Comparison of ENCODE assay signal across 22 cellular contexts in the genomic region with DNA sequence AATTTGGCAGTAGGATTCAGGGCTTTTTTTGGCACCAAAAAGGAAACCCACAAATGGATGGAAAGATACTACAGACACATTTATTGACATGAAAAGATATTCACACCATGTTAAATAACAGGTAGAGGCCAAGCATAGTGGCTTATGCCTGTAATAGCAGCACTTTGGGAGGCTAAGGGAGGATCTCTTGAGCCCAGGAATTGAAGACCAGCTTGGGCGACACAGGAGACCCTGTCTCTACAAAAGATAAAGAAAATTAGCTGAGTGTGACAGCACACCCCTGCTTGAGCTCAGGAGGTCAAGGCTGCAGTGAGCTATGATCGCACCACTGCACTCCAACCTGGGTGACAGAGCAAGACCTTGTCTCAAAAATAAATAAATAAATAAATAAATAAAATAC.
DNase-seq lines count a peak whose midpoint lies in the region; ATAC-seq, FAIRE-seq and TF ChIP-seq lines count a peak whose summit lies in the region.
"Had no signal": no experiment of that assay in that cellular context is flagged by ENCODE, and none has a peak within 500 bp of the region (broad histone marks: within the 10 kb centered on the region; RNA-seq: fewer than 3 reads in every experiment).

No MANE protein-coding gene starts in this region.

- H3K27me3 ChIP-seq in BLaER1, result no peaks in the 10 kb centered on the region
- H3K27me3 ChIP-seq: BE2C, MG63 had no signal

- no peaks in the 10 kb centered on the region for H3K9me2 ChIP-seq in OCI-LY7 (ENCODE audit: insufficient read depth, low read length)
- H3K9me2 ChIP-seq: SK-N-SH had no signal

- CTCF ChIA-PET in OCI-LY7 (lab: Charles Lee; ENCODE audit: unreplicated experiment), result no interaction called here

- H3K4me2 ChIP-seq in BLaER1 (peak overlapping the region; percentile 78), OCI-LY7 (ENCODE audit: low read length) (peak overlapping the region; percentile 91)
- H3K4me2 ChIP-seq: A549, SK-N-SH had no signal

- H3K9me3 ChIP-seq in BLaER1, result no peaks in the 10 kb centered on the region
- no peaks in the 10 kb centered on the region for H3K9me3 ChIP-seq in OCI-LY7 (ENCODE audit: low read length)
- H3K9me3 ChIP-seq: A549, BE2C, Caco-2, MG63, SK-N-SH had no signal

- peaks cover 76% of the 10 kb centered on the region for H3K4me1 ChIP-seq in BLaER1
- peaks cover 66% of the 10 kb centered on the region for H3K4me1 ChIP-seq in OCI-LY7 (ENCODE audit: insufficient read depth, low read length, poor library complexity, severe bottlenecking)
- H3K4me1 ChIP-seq: A549, BE2C, Caco-2 had no signal

- 0 out of 2 replicates have a peak, but pooled peaks have one; percentile 15 for TF ChIP-seq CTCF in OCI-LY7 (conservative IDR thresholded peaks at IDR 0.05; ENCODE audit: low read length)

- H2AFZ ChIP-seq in OCI-LY7 (ENCODE audit: low read length), result no peak overlapping the region

- no peak overlapping the region; the same call in 1 of the 2 replicates for H3K4me3 ChIP-seq in BLaER1
- peak overlapping the region; percentile 60 for H3K4me3 ChIP-seq in OCI-LY7 (ENCODE audit: low read depth, low read length, poor library complexity, severe bottlenecking)
- H3K4me3 ChIP-seq: A549, MG63 had no signal

- no peak for TF ChIP-seq POLR2A in GM12892 (IDR thresholded peaks at IDR 0.05; ENCODE audit: low read depth, low read length)

- peak overlapping the region; percentile 38; the same call in 1 of the 2 replicates for H3K9ac ChIP-seq in BLaER1
- H3K9ac ChIP-seq: SK-N-SH had no signal

- H3K27ac ChIP-seq in BLaER1 (peak overlapping the region; percentile 64), OCI-LY7 (ENCODE audit: low read depth, low read length, poor library complexity, severe bottlenecking) (peak overlapping the region; percentile 93)
- H3K27ac ChIP-seq: A549 had no signal

- POLR2A ChIA-PET in OCI-LY7 (lab: Charles Lee), result interaction anchor here (0.6 to 1.7 kb wide), 7 partner anchors 9 to 745 kb away, joined by 3 to 9 read pairs (median 3); no protein-coding TSS in a partner anchor

- intact Hi-C loops in OCI-LY7 (cut with micrococcal nuclease; ENCODE audit: unreplicated experiment), result loop anchor here (2.0 to 5.0 kb wide), 3 partner anchors 51 to 262 kb away; no protein-coding TSS in a partner anchor

- no peak for DNase-seq in GM12892 (ENCODE audit: insufficient read length)
- peak; percentile 55 for DNase-seq in OCI-LY7 (ENCODE audit: low spot score)
- peak; percentile 22 for DNase-seq in mesenteric fat pad (ENCODE audit: low spot score)
- no peak for DNase-seq in NCI-H226
- DNase-seq: BE2C; Caco-2; CD4-positive, alpha-beta memory T cell; DMS 273 treated with DMSO at 0.1 percent for 48 hours; DND-41; MG63; NCI-H1048; NCI-H1417 treated with DMSO at 0.1 percent for 48 hours; NCI-H446 treated with DMSO at 0.1 percent for 48 hours; NCI-H526 treated with DMSO at 0.1 percent for 48 hours; SIG-M5; SK-N-SH had no signal

- FAIRE-seq in GM12892 (lab: Jason Lieb, UNC), result peak; percentile 78
- FAIRE-seq: A549, H1 had no signal

- H3K36me3 ChIP-seq in BLaER1 (peaks cover 87% of the 10 kb centered on the region), OCI-LY7 (ENCODE audit: insufficient read depth, low read length) (peaks cover 79% of the 10 kb centered on the region)

- H4K20me1 ChIP-seq in BLaER1 (peaks cover 13% of the 10 kb centered on the region; the same call in 1 of the 2 replicates), OCI-LY7 (ENCODE audit: insufficient read depth, low read length) (0 out of 2 replicates have a peak, but pooled peaks cover 4% of the 10 kb centered on the region)

- no TSS peak for BruUV-seq in OCI-LY7 (replicated peaks; lab: Mats Ljungman, UMichigan)

- ATAC-seq in GM19351 (IDR thresholded peaks at IDR 0.05; ENCODE audit: unreplicated experiment) (no peak), HG03342 (IDR thresholded peaks at IDR 0.05; ENCODE audit: unreplicated experiment) (no peak)
- ATAC-seq: A549, HCT116 had no signal

- H3K79me2 ChIP-seq in OCI-LY7 (ENCODE audit: insufficient read depth, low read depth, low read length), result no peaks in the 10 kb centered on the region

Comparison
In these comparisons a context has a peak if more than half of its experiments do, and no peak if none do; other contexts are left out.
1. DNase-seq: peak in OCI-LY7 (single experiment) and mesenteric fat pad (single experiment); none in GM12892 (single experiment) and NCI-H226 (single experiment).